ENCODE assay signal across 1 cellular context in the genomic region with DNA sequence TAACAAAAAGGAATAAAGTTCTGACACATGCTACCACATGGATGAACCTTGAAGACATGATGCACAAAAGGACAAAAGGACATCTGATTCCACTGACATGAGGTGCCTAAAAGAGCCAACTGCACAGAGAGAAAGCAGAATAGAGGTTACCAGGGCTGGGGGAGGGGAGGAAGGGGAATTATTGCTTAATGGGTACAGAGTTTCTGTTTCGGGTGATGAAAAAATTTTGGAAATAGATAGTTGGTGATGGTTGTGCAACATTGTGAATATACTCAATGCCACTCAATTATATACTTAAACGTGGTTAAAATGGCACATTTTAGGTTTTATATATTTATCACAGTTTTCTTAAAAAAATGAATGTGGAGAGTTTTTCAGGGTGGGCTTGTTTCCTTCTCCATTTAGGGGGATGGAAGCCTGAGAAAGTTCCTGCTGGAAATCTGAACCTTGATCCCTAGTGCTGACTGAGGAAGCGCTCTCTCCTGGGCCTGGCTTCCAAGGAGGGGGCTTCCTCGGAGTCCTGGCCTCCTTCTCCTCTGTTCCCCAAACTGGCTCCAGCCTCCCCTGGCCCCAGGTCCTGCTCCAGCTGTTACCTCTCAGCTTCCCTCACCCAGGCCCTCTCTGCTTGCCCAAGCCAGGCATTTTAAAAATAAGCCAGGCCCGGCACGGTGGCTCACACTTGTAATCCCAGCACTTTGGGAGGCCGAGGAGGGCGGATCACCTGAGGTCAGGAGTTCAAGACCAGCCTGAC.
A peak's percentile ranks its signal among the peaks of the same experiment; 100 is the strongest.
TF ChIP-seq lines count a peak whose summit lies in the region.

No MANE protein-coding gene starts in this region.

TF ChIP-seq in HepG2, 621 proteins besides CTCF, POLR2A, EP300 and RAD21 (continued from another document):
- TF ChIP-seq, protein P1, sequence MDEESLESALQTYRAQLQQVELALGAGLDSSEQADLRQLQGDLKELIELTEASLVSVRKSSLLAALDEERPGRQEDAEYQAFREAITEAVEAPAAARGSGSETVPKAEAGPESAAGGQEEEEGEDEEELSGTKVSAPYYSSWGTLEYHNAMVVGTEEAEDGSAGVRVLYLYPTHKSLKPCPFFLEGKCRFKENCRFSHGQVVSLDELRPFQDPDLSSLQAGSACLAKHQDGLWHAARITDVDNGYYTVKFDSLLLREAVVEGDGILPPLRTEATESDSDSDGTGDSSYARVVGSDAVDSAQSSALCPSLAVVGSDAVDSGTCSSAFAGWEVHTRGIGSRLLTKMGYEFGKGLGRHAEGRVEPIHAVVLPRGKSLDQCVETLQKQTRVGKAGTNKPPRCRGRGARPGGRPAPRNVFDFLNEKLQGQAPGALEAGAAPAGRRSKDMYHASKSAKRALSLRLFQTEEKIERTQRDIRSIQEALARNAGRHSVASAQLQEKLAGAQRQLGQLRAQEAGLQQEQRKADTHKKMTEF (CRISPR knock-in tag; IDR thresholded peaks at IDR 0.05) = no peak
- TF ChIP-seq ZNF512B (CRISPR knock-in tag; IDR thresholded peaks at IDR 0.05; ENCODE audit: borderline replicate concordance) (no peak), SNAPC2 (CRISPR knock-in tag; IDR thresholded peaks at IDR 0.05) (no peak), ZNF281 (CRISPR knock-in tag; IDR thresholded peaks at IDR 0.05; ENCODE audit: borderline replicate concordance) (0 out of 2 replicates have a peak, but pooled peaks have one; percentile 31), NR2C2 (CRISPR knock-in tag; IDR thresholded peaks at IDR 0.05; ENCODE audit: borderline replicate concordance) (no peak)
TF ChIP-seq in HepG2: peak in this region for 4.
